In genomic region chr7:30027065-30027456, GRCh38 we compare ENCODE assay signal across 8 cellular contexts. TPM values are rescaled to one million over a fixed set of nuclear protein-coding genes. Genes with fewer than 3 reads are reported as not detected.
DNase-seq lines count a peak whose midpoint lies in the region; ATAC-seq, FAIRE-seq and TF ChIP-seq lines count a peak whose summit lies in the region.

No MANE protein-coding gene starts in this region.

- no TSS peak for BruUV-seq in HepG2 (replicated peaks; lab: Mats Ljungman, UMichigan)

- TF ChIP-seq POLR2A in HepG2 (IDR thresholded peaks at IDR 0.05; ENCODE audit: insufficient read depth in 1 of 2, low read depth in 2 of 2, low read length in 2 of 2): no peak

- H4K20me1 ChIP-seq in HepG2 (ENCODE audit: insufficient read depth, low read length): peaks cover 13% of the 10 kb centered on the region

- ATAC-seq in HepG2 (peak; percentile 13), GM18870 (IDR thresholded peaks at IDR 0.05; ENCODE audit: unreplicated experiment) (no peak), GM18873 (IDR thresholded peaks at IDR 0.05; ENCODE audit: low FRiP score, unreplicated experiment) (no peak)

- peak overlapping the region; percentile 88 for H3K4me3 ChIP-seq in HEK293 (ENCODE audit: low read depth, low read length)
- peak overlapping the region; percentile 82 to 96 (median 95) for H3K4me3 ChIP-seq in HepG2 (replicated peaks in 1 of 3; ENCODE audit: insufficient read depth in 1 of 3, low read depth in 2 of 3, low read length in 3 of 3)
- peak overlapping the region; percentile 88 to 98 for H3K4me3 ChIP-seq in stomach smooth muscle (ENCODE audit: low read length in 2 of 2)

- no peak for TF ChIP-seq RAD21 in HepG2 (CRISPR knock-in tag; IDR thresholded peaks at IDR 0.05)

- no peak for FAIRE-seq in HepG2 (lab: Jason Lieb, UNC)

- CTCF ChIA-PET in HEK293 (lab: Yijun Ruan, JAX): interaction anchor here (0.7 to 2.0 kb wide), 5 partner anchors 15 to 143 kb away, joined by 3 to 5 read pairs (median 3); no protein-coding TSS in a partner anchor
- CTCF ChIA-PET in RWPE1 (lab: Yijun Ruan, JAX): no interaction called here
- CTCF ChIA-PET in HepG2 (lab: Yijun Ruan, JAX; ENCODE audit: low intra/inter-chr PET ratio, low total read pairs): no interaction called here

- DNase-seq in EH (ENCODE audit: low read depth) (peak; percentile 51), RWPE1 (ENCODE audit: low spot score) (peak; percentile 77), caudate nucleus (lab: John Stamatoyannopoulos, UW) (peak in 3 of 61 donors; percentile 38 to 76 (median 51)), HepG2 (ENCODE audit: low spot score) (peak; percentile 38)

- no peak for TF ChIP-seq CTCF in HEK293 (tag by site-specific recombination; IDR thresholded peaks at IDR 0.05)
- TF ChIP-seq CTCF in RWPE1 (conservative IDR thresholded peaks at IDR 0.05; ENCODE audit: low read depth): no peak
- TF ChIP-seq CTCF in HepG2 (CRISPR knock-in tag; IDR thresholded peaks at IDR 0.05): no peak

- peaks cover 75% of the 10 kb centered on the region for H3K79me2 ChIP-seq in HepG2 (ENCODE audit: insufficient read depth, low read length)

- peak overlapping the region; percentile 91 for H3K4me2 ChIP-seq in HepG2 (ENCODE audit: low read depth, low read length)

- peak overlapping the region; percentile 20 for H2AFZ ChIP-seq in HepG2 (ENCODE audit: low read length)

- intact Hi-C loops in HepG2 (cut with micrococcal nuclease; ENCODE audit: unreplicated experiment): no loop called here

- POLR2A ChIA-PET in HEK293 (lab: Yijun Ruan, JAX) (interaction anchor here (0.7 to 1.4 kb wide), 5 partner anchors 10 to 39 kb away, joined by 3 to 4 read pairs (median 3); partner anchors contain the start of gene SCRN1), RWPE1 (lab: Yijun Ruan, JAX; ENCODE audit: low non-redundant PET) (no interaction called here), HepG2 (lab: Yijun Ruan, JAX) (interaction anchor here (1.7 to 2.9 kb wide), 3 partner anchors 35 to 39 kb away, joined by 5 to 22 read pairs (median 10); partner anchors contain the start of gene SCRN1)

- no peak for TF ChIP-seq EP300 in HepG2 (IDR thresholded peaks at IDR 0.05; ENCODE audit: low read depth in 2 of 2, low read length in 2 of 2)
- no peak for TF ChIP-seq EP300 in HepG2 (CRISPR knock-in tag; IDR thresholded peaks at IDR 0.05; ENCODE audit: borderline replicate concordance)

- no peaks in the 10 kb centered on the region for H3K36me3 ChIP-seq in HEK293 (ENCODE audit: control insufficient read depth in 2 of 2, insufficient read depth in 1 of 2, low read length in 2 of 2)
- H3K36me3 ChIP-seq in HepG2 (replicated peaks in 1 of 2; ENCODE audit: control insufficient read depth in 1 of 2, insufficient read depth in 2 of 2, low read length in 2 of 2): peaks cover 0 to 4% of the 10 kb centered on the region in 2 experiments; a peak in 1 of 5 replicates
- H3K36me3 ChIP-seq in stomach smooth muscle (ENCODE audit: control insufficient read depth in 2 of 2, insufficient read depth in 2 of 2, low read length in 2 of 2): no peaks in the 10 kb centered on the region

- H3K4me1 ChIP-seq in HEK293 (ENCODE audit: control insufficient read depth, insufficient read depth, low read length): peaks cover 10% of the 10 kb centered on the region; the same call in 1 of the 2 replicates
- H3K4me1 ChIP-seq in HepG2 (ENCODE audit: insufficient read depth, low read length): peaks cover 58% of the 10 kb centered on the region
- peaks cover 9% of the 10 kb centered on the region for H3K4me1 ChIP-seq in stomach smooth muscle (ENCODE audit: control insufficient read depth, insufficient read depth, low read length)

- 0% methylated on average over 10 of the region's 10 CpGs for WGBS in HepG2 (ENCODE audit: low lambda C conversion rate)

- H3K27ac ChIP-seq in HEK293 (ENCODE audit: extremely low read depth, low read depth, low read length) (peak overlapping the region; percentile 38), RWPE1 (peak overlapping the region; percentile 84), caudate nucleus (ENCODE audit: low read depth, low read length) (peak overlapping the region; percentile 78), HepG2 (ENCODE audit: extremely low read length, insufficient read depth, low read length) (peak overlapping the region; percentile 89), stomach smooth muscle (ENCODE audit: low read length) (peak overlapping the region; percentile 75)

- H3K27me3 ChIP-seq in HepG2 (ENCODE audit: control insufficient read depth in 1 of 2, insufficient read depth in 2 of 2, low read length in 2 of 2): no peaks in the 10 kb centered on the region; a peak in 1 of 5 replicates
- no peaks in the 10 kb centered on the region for H3K27me3 ChIP-seq in stomach smooth muscle (ENCODE audit: control insufficient read depth in 1 of 2, insufficient read depth in 2 of 2, low read length in 2 of 2)

- H3K9me3 ChIP-seq in HEK293 (ENCODE audit: control insufficient read depth, insufficient read depth, low read depth, low read length) (no peaks in the 10 kb centered on the region), HepG2 (ENCODE audit: low read length) (no peaks in the 10 kb centered on the region), stomach smooth muscle (ENCODE audit: control insufficient read depth in 2 of 2, low read length in 2 of 2) (no peaks in the 10 kb centered on the region)

- in situ Hi-C loops in HepG2 (cut with HindIII; ENCODE audit: extremely low pct_ligation_motif_present, low pct_unique_long_range_greater_than_20kb): loop anchor here (5.0 kb wide), 1 partner anchor 40 kb away; the partner anchor contains the start of gene SCRN1

- H3K9ac ChIP-seq in HepG2 (ENCODE audit: insufficient read depth, low read depth, low read length) (peak overlapping the region; percentile 82), stomach smooth muscle (ENCODE audit: low read length in 2 of 2) (peak overlapping the region; percentile 63 to 66)

RNA-seq across cellular contexts. Expression of gene FKBP14, which starts 0.6 kb away (rescaled TPM):
- total RNA-seq in HepG2 (2016; rRNA removed; fragmentation: Illumina TruSeq; extraction: Trizol): 20.2 and 32.3 TPM in 2 replicates
- 1.4 and 2.1 TPM in 2 replicates for total RNA-seq in HepG2 (2016; cell fraction: cytosol; rRNA removed; fragmentation: Illumina TruSeq; extraction: Trizol; ENCODE audit: low read depth)
- 24.8 and 33.7 TPM in 2 replicates for total RNA-seq in HepG2 (2016; cell fraction: insoluble cytoplasmic fraction; rRNA removed; fragmentation: Illumina TruSeq; extraction: Trizol)
- 6.5 and 7.2 TPM in 2 replicates for total RNA-seq in HepG2 (2016; cell fraction: membrane; rRNA removed; fragmentation: Illumina TruSeq; extraction: Trizol)
- 42.5 and 43.1 TPM in 2 replicates for total RNA-seq in HepG2 (2016; cell fraction: nucleus; rRNA removed; fragmentation: Illumina TruSeq; extraction: Trizol)
- 14.2 and 20.0 TPM in 2 replicates for polyA plus RNA-seq in HepG2 (2011; rRNA removed)
- 9.5 and 13.3 TPM in 2 replicates for polyA plus RNA-seq in HepG2 (2011; cell fraction: cytosol; rRNA removed)
- 3.2 and 4.0 TPM in 2 replicates for polyA plus RNA-seq in HepG2 (2011; cell fraction: nucleus; rRNA removed)
- polyA plus RNA-seq in HepG2 (2012): 16.2 and 17.4 TPM in 2 replicates
- polyA plus RNA-seq in HepG2 (2016; cell fraction: cytosol; fragmentation: Illumina TruSeq; extraction: Trizol; ENCODE audit: low read depth): 0.87 and 1.7 TPM in 2 replicates
- polyA plus RNA-seq in HepG2 (2016; cell fraction: insoluble cytoplasmic fraction; fragmentation: Illumina TruSeq; extraction: Trizol; ENCODE audit: low read depth): 14.3 and 18.2 TPM in 2 replicates
- polyA plus RNA-seq in HepG2 (2016; cell fraction: membrane; fragmentation: Illumina TruSeq; extraction: Trizol; ENCODE audit: low read depth): 3.0 and 3.7 TPM in 2 replicates
- polyA plus RNA-seq in HepG2 (2016; cell fraction: nucleus; fragmentation: Illumina TruSeq; extraction: Trizol; ENCODE audit: insufficient read depth, low read depth): 40.4 and 40.5 TPM in 2 replicates
- polyA minus RNA-seq in HepG2 (2011; rRNA and poly(A)+ RNA removed; ENCODE audit: low replicate concordance): 5.7 and 13.0 TPM in 2 replicates
- 12.8 TPM in 2 replicates for polyA minus RNA-seq in HepG2 (2011; cell fraction: cytosol; rRNA and poly(A)+ RNA removed)
- polyA minus RNA-seq in HepG2 (2011; cell fraction: nucleus; rRNA and poly(A)+ RNA removed): 17.7 and 17.8 TPM in 2 replicates

RNA-seq across cellular contexts. Expression of gene PLEKHA8, which starts 1.2 kb away (rescaled TPM):
- total RNA-seq in HepG2 (2016; rRNA removed; fragmentation: Illumina TruSeq; extraction: Trizol): 26.4 and 32.5 TPM in 2 replicates
- 9.2 and 11.0 TPM in 2 replicates for total RNA-seq in HepG2 (2016; cell fraction: cytosol; rRNA removed; fragmentation: Illumina TruSeq; extraction: Trizol; ENCODE audit: low read depth)
- 22.6 and 30.8 TPM in 2 replicates for total RNA-seq in HepG2 (2016; cell fraction: insoluble cytoplasmic fraction; rRNA removed; fragmentation: Illumina TruSeq; extraction: Trizol)
- total RNA-seq in HepG2 (2016; cell fraction: membrane; rRNA removed; fragmentation: Illumina TruSeq; extraction: Trizol): 20.5 and 24.2 TPM in 2 replicates
- total RNA-seq in HepG2 (2016; cell fraction: nucleus; rRNA removed; fragmentation: Illumina TruSeq; extraction: Trizol): 29.3 and 30.9 TPM in 2 replicates
- 11.1 and 12.5 TPM in 2 replicates for polyA plus RNA-seq in HepG2 (2011; rRNA removed)
- 4.8 and 7.6 TPM in 2 replicates for polyA plus RNA-seq in HepG2 (2011; cell fraction: cytosol; rRNA removed)
- 14.1 and 14.5 TPM in 2 replicates for polyA plus RNA-seq in HepG2 (2011; cell fraction: nucleus; rRNA removed)
- polyA plus RNA-seq in HepG2 (2012): 12.0 and 14.3 TPM in 2 replicates
- polyA plus RNA-seq in HepG2 (2016; cell fraction: cytosol; fragmentation: Illumina TruSeq; extraction: Trizol; ENCODE audit: low read depth): 4.6 and 5.2 TPM in 2 replicates
- 20.6 and 20.9 TPM in 2 replicates for polyA plus RNA-seq in HepG2 (2016; cell fraction: insoluble cytoplasmic fraction; fragmentation: Illumina TruSeq; extraction: Trizol; ENCODE audit: low read depth)
- polyA plus RNA-seq in HepG2 (2016; cell fraction: membrane; fragmentation: Illumina TruSeq; extraction: Trizol; ENCODE audit: low read depth): 10.8 and 11.4 TPM in 2 replicates
- polyA plus RNA-seq in HepG2 (2016; cell fraction: nucleus; fragmentation: Illumina TruSeq; extraction: Trizol; ENCODE audit: insufficient read depth, low read depth): 18.0 and 18.2 TPM in 2 replicates
- 4.2 and 13.4 TPM in 2 replicates for polyA minus RNA-seq in HepG2 (2011; rRNA and poly(A)+ RNA removed; ENCODE audit: low replicate concordance)
- 10.9 and 14.0 TPM in 2 replicates for polyA minus RNA-seq in HepG2 (2011; cell fraction: cytosol; rRNA and poly(A)+ RNA removed)
- polyA minus RNA-seq in HepG2 (2011; cell fraction: nucleus; rRNA and poly(A)+ RNA removed): 51.5 and 54.2 TPM in 2 replicates

RNA-seq across cellular contexts. Expression of gene SCRN1, which starts 37.5 kb away (rescaled TPM):
- total RNA-seq in HepG2 (2016; rRNA removed; fragmentation: Illumina TruSeq; extraction: Trizol): 49.8 and 74.4 TPM in 2 replicates
- 4.9 and 6.1 TPM in 2 replicates for total RNA-seq in HepG2 (2016; cell fraction: cytosol; rRNA removed; fragmentation: Illumina TruSeq; extraction: Trizol; ENCODE audit: low read depth)
- 49.7 and 72.4 TPM in 2 replicates for total RNA-seq in HepG2 (2016; cell fraction: insoluble cytoplasmic fraction; rRNA removed; fragmentation: Illumina TruSeq; extraction: Trizol)
- 19.2 and 21.8 TPM in 2 replicates for total RNA-seq in HepG2 (2016; cell fraction: membrane; rRNA removed; fragmentation: Illumina TruSeq; extraction: Trizol)
- 30.8 and 34.7 TPM in 2 replicates for total RNA-seq in HepG2 (2016; cell fraction: nucleus; rRNA removed; fragmentation: Illumina TruSeq; extraction: Trizol)
- 43.2 and 45.5 TPM in 2 replicates for polyA plus RNA-seq in HepG2 (2011; rRNA removed)
- polyA plus RNA-seq in HepG2 (2011; cell fraction: cytosol; rRNA removed): 34.6 and 50.4 TPM in 2 replicates
- polyA plus RNA-seq in HepG2 (2011; cell fraction: nucleus; rRNA removed): 29.6 and 33.8 TPM in 2 replicates
- polyA plus RNA-seq in HepG2 (2012): 54.8 and 60.8 TPM in 2 replicates
- 2.6 and 2.8 TPM in 2 replicates for polyA plus RNA-seq in HepG2 (2016; cell fraction: cytosol; fragmentation: Illumina TruSeq; extraction: Trizol; ENCODE audit: low read depth)
- 50.7 and 51.5 TPM in 2 replicates for polyA plus RNA-seq in HepG2 (2016; cell fraction: insoluble cytoplasmic fraction; fragmentation: Illumina TruSeq; extraction: Trizol; ENCODE audit: low read depth)
- polyA plus RNA-seq in HepG2 (2016; cell fraction: membrane; fragmentation: Illumina TruSeq; extraction: Trizol; ENCODE audit: low read depth): 6.7 and 7.7 TPM in 2 replicates
- polyA plus RNA-seq in HepG2 (2016; cell fraction: nucleus; fragmentation: Illumina TruSeq; extraction: Trizol; ENCODE audit: insufficient read depth, low read depth): 29.8 and 32.4 TPM in 2 replicates
- 7.8 and 87.3 TPM in 2 replicates for polyA minus RNA-seq in HepG2 (2011; rRNA and poly(A)+ RNA removed; ENCODE audit: low replicate concordance)
- 58.2 and 64.4 TPM in 2 replicates for polyA minus RNA-seq in HepG2 (2011; cell fraction: cytosol; rRNA and poly(A)+ RNA removed)
- 31.7 and 46.6 TPM in 2 replicates for polyA minus RNA-seq in HepG2 (2011; cell fraction: nucleus; rRNA and poly(A)+ RNA removed)

Comparison
In these comparisons a context has a peak if more than half of its experiments do, and no peak if none do; other contexts are left out.
1. H3K27ac ChIP-seq: peak in every context shown above with its lines; median percentile 89 in HepG2; 84 in RWPE1; 78 in caudate nucleus; 75 in stomach smooth muscle; 38 in HEK293.